In the genomic region with DNA sequence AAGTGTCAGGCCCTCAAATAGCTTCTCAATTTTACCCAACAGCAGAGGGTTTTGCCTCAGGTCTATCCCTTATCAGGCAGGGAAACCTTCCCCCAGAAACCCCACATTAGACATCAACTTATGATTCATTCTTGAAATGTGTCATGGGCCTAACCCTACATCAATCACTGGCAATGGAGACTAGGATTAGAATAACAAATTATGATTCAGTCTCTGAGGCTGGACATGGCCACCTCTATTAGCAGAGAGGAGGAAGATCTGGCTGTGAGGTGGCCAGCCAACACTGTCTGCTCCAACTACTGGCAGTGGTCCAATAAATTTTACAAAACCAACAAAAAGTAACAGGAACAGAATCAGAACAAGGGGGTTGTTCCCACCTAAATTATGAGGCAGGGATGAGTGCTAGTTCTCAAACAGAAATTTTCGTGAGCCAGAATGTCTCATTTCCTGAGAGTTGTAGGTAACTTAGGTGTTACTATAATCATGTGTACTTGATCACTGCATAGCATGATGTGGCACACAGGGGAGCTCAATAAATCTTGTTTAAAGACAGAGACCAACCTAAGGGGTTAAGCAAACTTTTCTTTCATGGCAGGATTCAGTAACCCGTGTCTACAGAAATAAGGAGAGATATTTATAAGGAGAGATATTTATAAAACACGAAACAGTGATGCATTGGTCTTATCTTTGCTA, we compare ENCODE assay signal across 13 cellular contexts.
DNase-seq lines count a peak whose midpoint lies in the region; ATAC-seq and TF ChIP-seq lines count a peak whose summit lies in the region.
"Had no signal": no experiment of that assay in that cellular context is flagged by ENCODE, and none has a peak within 500 bp of the region (broad histone marks: within the 10 kb centered on the region; RNA-seq: fewer than 3 reads in every experiment).

No MANE protein-coding gene starts in this region.

- H3K27me3 ChIP-seq in smooth muscle cell (ENCODE audit: low read depth) = no peaks in the 10 kb centered on the region
- H3K27me3 ChIP-seq: BLaER1, body of pancreas, suprapubic skin had no signal

- H3K27ac Mint-ChIP-seq in activated CD8-positive, alpha-beta memory T cell treated with anti-CD3 and anti-CD28 coated beads, Interleukin-2, amount 10 ng/mL, durations not matched to agents 7 days and 5 days = no peak overlapping the region

- H3K4me1 Mint-ChIP-seq in activated CD8-positive, alpha-beta memory T cell treated with anti-CD3 and anti-CD28 coated beads, Interleukin-2, amount 10 ng/mL, durations not matched to agents 7 days and 5 days = peaks cover 43% of the 10 kb centered on the region

- DNase-seq in activated CD8-positive, alpha-beta memory T cell treated with anti-CD3 and anti-CD28 coated beads, Interleukin-2, amount 10 ng/mL, durations not matched to agents 7 days and 5 days = no peak
- no peak for DNase-seq in activated CD8-positive, alpha-beta memory T cell treated with anti-CD3 and anti-CD28 coated beads, Interleukin-2, amount 50 U/mL, for 4 hours
- DNase-seq in HT1080 (ENCODE audit: low read depth) (peak; percentile 97), astrocyte of the spinal cord (ENCODE audit: low read depth, low spot score) (peak; percentile 45), smooth muscle cell (lab: John Stamatoyannopoulos, UW; ENCODE audit: unreplicated experiment) (no peak), NCI-H2029 (lab: John Stamatoyannopoulos, UW) (no peak)
- DNase-seq: body of pancreas, right cardiac atrium, Right ventricle myocardium superior had no signal

- H3F3A ChIP-seq in smooth muscle cell (ENCODE audit: low read depth) = peaks cover 7% of the 10 kb centered on the region

- no peaks in the 10 kb centered on the region for H3K27me3 Mint-ChIP-seq in activated CD8-positive, alpha-beta memory T cell treated with anti-CD3 and anti-CD28 coated beads, Interleukin-2, amount 10 ng/mL, durations not matched to agents 7 days and 5 days

- ATAC-seq in activated CD8-positive, alpha-beta memory T cell treated with anti-CD3 and anti-CD28 coated beads, Interleukin-2, amount 10 ng/mL, durations not matched to agents 7 days and 5 days = peak; percentile 56
- no peak for ATAC-seq in HG03159 (IDR thresholded peaks at IDR 0.05; ENCODE audit: unreplicated experiment)
- no peak for ATAC-seq in HG02588 (IDR thresholded peaks at IDR 0.05; ENCODE audit: unreplicated experiment)
- ATAC-seq: body of pancreas had no signal

- no peaks in the 10 kb centered on the region for H3K36me3 ChIP-seq in smooth muscle cell (ENCODE audit: low read depth)

- H2AFZ ChIP-seq in smooth muscle cell (ENCODE audit: low read depth) = no peak overlapping the region

- H3K4me3 ChIP-seq in astrocyte of the spinal cord (ENCODE audit: low read depth, low read length) (no peak overlapping the region), smooth muscle cell (no peak overlapping the region)
- H3K4me3 ChIP-seq: BLaER1, body of pancreas, suprapubic skin had no signal

- in situ Hi-C loops in astrocyte of the spinal cord (cut with HindIII; ENCODE audit: low sequenced_read_pairs) = no loop called here

- H3K79me2 ChIP-seq in smooth muscle cell (ENCODE audit: low read depth) = no peaks in the 10 kb centered on the region

- 68% methylated on average over 3 of the region's 3 CpGs for WGBS in smooth muscle cell (ENCODE audit: low lambda C conversion rate)

- peaks cover 9% of the 10 kb centered on the region for H3K36me3 Mint-ChIP-seq in activated CD8-positive, alpha-beta memory T cell treated with anti-CD3 and anti-CD28 coated beads, Interleukin-2, amount 10 ng/mL, durations not matched to agents 7 days and 5 days

- no peak overlapping the region for H3K4me3 Mint-ChIP-seq in activated CD8-positive, alpha-beta memory T cell treated with anti-CD3 and anti-CD28 coated beads, Interleukin-2, amount 10 ng/mL, durations not matched to agents 7 days and 5 days

- peak overlapping the region; percentile 38 for H3K4me2 ChIP-seq in smooth muscle cell
- H3K4me2 ChIP-seq: BLaER1 had no signal

- CTCF ChIA-PET in activated CD8-positive, alpha-beta memory T cell treated with anti-CD3 and anti-CD28 coated beads, Interleukin-2, amount 10 ng/mL, durations not matched to agents 7 days and 5 days (lab: Charles Lee) = interaction anchor here (0.6 to 4.2 kb wide), 8 partner anchors 15 to 472 kb away, joined by 3 to 17 read pairs (median 3); a partner anchor contains a TSS

- peak overlapping the region; percentile 84 for H3K27ac ChIP-seq in smooth muscle cell (ENCODE audit: low read depth)
- H3K27ac ChIP-seq: BLaER1, body of pancreas, suprapubic skin had no signal

- H3K9me3 Mint-ChIP-seq in activated CD8-positive, alpha-beta memory T cell treated with anti-CD3 and anti-CD28 coated beads, Interleukin-2, amount 10 ng/mL, durations not matched to agents 7 days and 5 days (ENCODE audit: low read depth) = no peaks in the 10 kb centered on the region

- TF ChIP-seq CTCF in astrocyte of the spinal cord (IDR thresholded peaks at IDR 0.05; ENCODE audit: low read depth, low read length) (no peak), smooth muscle cell (IDR thresholded peaks at IDR 0.05; ENCODE audit: borderline replicate concordance, insufficient read depth, poor library complexity, severe bottlenecking) (no peak)

- no peak overlapping the region for H3K9ac ChIP-seq in smooth muscle cell (ENCODE audit: low read depth)
- H3K9ac ChIP-seq: BLaER1 had no signal

- no peaks in the 10 kb centered on the region for H4K20me1 ChIP-seq in smooth muscle cell (ENCODE audit: low read depth)
- H4K20me1 ChIP-seq: BLaER1 had no signal

- H3K4me1 ChIP-seq in smooth muscle cell (ENCODE audit: low read depth) = no peaks in the 10 kb centered on the region
- H3K4me1 ChIP-seq: body of pancreas had no signal

- H3K9me3 ChIP-seq in smooth muscle cell (replicated peaks; ENCODE audit: low read depth) = no peaks in the 10 kb centered on the region
- H3K9me3 ChIP-seq: BLaER1, body of pancreas, suprapubic skin had no signal

Comparison
In these comparisons a context has a peak if more than half of its experiments do, and no peak if none do; other contexts are left out.
1. DNase-seq: peak in HT1080 (single experiment) and astrocyte of the spinal cord (single experiment); none in activated CD8-positive, alpha-beta memory T cell treated with anti-CD3 and anti-CD28 coated beads, Interleukin-2, amount 10 ng/mL, durations not matched to agents 7 days and 5 days (single experiment), activated CD8-positive, alpha-beta memory T cell treated with anti-CD3 and anti-CD28 coated beads, Interleukin-2, amount 50 U/mL, for 4 hours (single experiment), smooth muscle cell (single experiment) and NCI-H2029 (single experiment).